17 cellular contexts compared by ENCODE assay signal in the genomic region with DNA sequence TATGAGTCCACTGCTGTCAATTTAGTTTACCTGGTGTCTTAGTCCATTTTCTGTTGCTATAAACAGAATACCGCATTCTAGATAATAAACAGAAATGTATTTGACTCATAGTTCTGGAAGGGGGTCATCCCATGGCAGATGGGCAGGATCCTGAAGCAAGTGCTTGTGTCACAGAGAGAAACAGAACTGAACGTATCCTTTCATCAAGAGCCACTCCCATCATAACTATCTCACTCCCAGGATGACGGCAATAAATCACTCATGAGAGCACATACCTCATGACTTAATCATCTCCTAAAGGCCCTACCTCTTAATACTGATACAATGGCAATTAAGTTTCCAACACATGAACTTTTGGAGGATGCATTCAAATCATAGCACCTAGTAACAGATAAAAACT.
DNase-seq lines count a peak whose midpoint lies in the region; ATAC-seq lines count a peak whose summit lies in the region.
"Had no signal": no experiment of that assay in that cellular context is flagged by ENCODE, and none has a peak within 500 bp of the region (broad histone marks: within the 10 kb centered on the region; RNA-seq: fewer than 3 reads in every experiment).

No MANE protein-coding gene starts in this region.

- CTCF ChIA-PET in activated CD4-positive, alpha-beta memory T cell treated with anti-CD3 and anti-CD28 coated beads for 36 hours (lab: Charles Lee): no interaction called here

- DNase-seq in Daoy (ENCODE audit: low read depth) (peak; percentile 39), M059J (ENCODE audit: low read depth) (peak; percentile 86), SW480 (ENCODE audit: low spot score) (peak; percentile 100), kidney glomerular epithelial cell (lab: John Stamatoyannopoulos, UW) (peak; percentile 41), amygdala (lab: John Stamatoyannopoulos, UW) (no peak)
- DNase-seq in stimulated activated effector memory CD8-positive, alpha-beta T cell treated with anti-CD3 and anti-CD28 coated beads, Interleukin-12 subunit alpha, Interleukin-12 subunit beta, amount 100 ng/mL, for 72 hours (ENCODE audit: low spot score in 2 of 2): no peak
- DNase-seq in activated CD4-positive, alpha-beta memory T cell treated with anti-CD3 and anti-CD28 coated beads for 36 hours: no peak
- DNase-seq: activated CD4-positive, alpha-beta T cell treated with anti-CD3 and anti-CD28 coated beads, Interleukin-2, amount 50 U/mL, for 4 hours; activated T-cell treated with anti-CD3 and anti-CD28 coated beads, Interleukin-2, amount 50 U/mL, for 48 hours; gastrocnemius medialis; GM23248; immature natural killer cell; NCI-H2081; stimulated activated CD4-positive, alpha-beta T cell treated with anti-CD3 and anti-CD28 coated beads, Interleukin-2, amount 100 ng/mL, for 24 hours had no signal

- H3K27me3 Mint-ChIP-seq in activated CD4-positive, alpha-beta memory T cell treated with anti-CD3 and anti-CD28 coated beads for 36 hours: no peaks in the 10 kb centered on the region

- peaks cover 23% of the 10 kb centered on the region for H3K4me1 Mint-ChIP-seq in stimulated activated effector memory CD8-positive, alpha-beta T cell treated with anti-CD3 and anti-CD28 coated beads, Interleukin-12 subunit alpha, Interleukin-12 subunit beta, amount 100 ng/mL, for 72 hours
- peaks cover 30% of the 10 kb centered on the region for H3K4me1 Mint-ChIP-seq in activated CD4-positive, alpha-beta memory T cell treated with anti-CD3 and anti-CD28 coated beads for 36 hours (ENCODE audit: low read depth)
- H3K4me1 Mint-ChIP-seq: immature natural killer cell, neural crest cell had no signal

- no peak overlapping the region for H3K27ac Mint-ChIP-seq in stimulated activated effector memory CD8-positive, alpha-beta T cell treated with anti-CD3 and anti-CD28 coated beads, Interleukin-12 subunit alpha, Interleukin-12 subunit beta, amount 100 ng/mL, for 72 hours
- no peak overlapping the region for H3K27ac Mint-ChIP-seq in activated CD4-positive, alpha-beta memory T cell treated with anti-CD3 and anti-CD28 coated beads for 36 hours
- H3K27ac Mint-ChIP-seq: immature natural killer cell had no signal

- intact Hi-C loops in activated CD4-positive, alpha-beta memory T cell treated with anti-CD3 and anti-CD28 coated beads for 36 hours (cut with micrococcal nuclease): no loop called here

- POLR2A ChIA-PET in activated CD4-positive, alpha-beta memory T cell treated with anti-CD3 and anti-CD28 coated beads for 36 hours (lab: Charles Lee): no interaction called here

- no peak for ATAC-seq in stimulated activated effector memory CD8-positive, alpha-beta T cell treated with anti-CD3 and anti-CD28 coated beads, Interleukin-12 subunit alpha, Interleukin-12 subunit beta, amount 100 ng/mL, for 72 hours
- no peak for ATAC-seq in HG03097 (IDR thresholded peaks at IDR 0.05; ENCODE audit: low FRiP score, unreplicated experiment)
- ATAC-seq: gastrocnemius medialis had no signal

- no peak overlapping the region for H3K4me3 Mint-ChIP-seq in stimulated activated effector memory CD8-positive, alpha-beta T cell treated with anti-CD3 and anti-CD28 coated beads, Interleukin-12 subunit alpha, Interleukin-12 subunit beta, amount 100 ng/mL, for 72 hours
- no peak overlapping the region for H3K4me3 Mint-ChIP-seq in activated CD4-positive, alpha-beta memory T cell treated with anti-CD3 and anti-CD28 coated beads for 36 hours
- H3K4me3 Mint-ChIP-seq: immature natural killer cell, mesothelial cell of epicardium, neural crest cell had no signal

- H3K9me3 Mint-ChIP-seq in stimulated activated effector memory CD8-positive, alpha-beta T cell treated with anti-CD3 and anti-CD28 coated beads, Interleukin-12 subunit alpha, Interleukin-12 subunit beta, amount 100 ng/mL, for 72 hours: peaks cover 2% of the 10 kb centered on the region
- H3K9me3 Mint-ChIP-seq in activated CD4-positive, alpha-beta memory T cell treated with anti-CD3 and anti-CD28 coated beads for 36 hours: no peaks in the 10 kb centered on the region

- peaks cover 9% of the 10 kb centered on the region for H3K36me3 Mint-ChIP-seq in stimulated activated effector memory CD8-positive, alpha-beta T cell treated with anti-CD3 and anti-CD28 coated beads, Interleukin-12 subunit alpha, Interleukin-12 subunit beta, amount 100 ng/mL, for 72 hours
- peaks cover 20% of the 10 kb centered on the region for H3K36me3 Mint-ChIP-seq in activated CD4-positive, alpha-beta memory T cell treated with anti-CD3 and anti-CD28 coated beads for 36 hours
- H3K36me3 Mint-ChIP-seq: immature natural killer cell had no signal

Comparison
In these comparisons a context has a peak if more than half of its experiments do, and no peak if none do; other contexts are left out.
1. DNase-seq: peak in Daoy (single experiment), M059J (single experiment), SW480 (single experiment) and kidney glomerular epithelial cell (single experiment); none in stimulated activated effector memory CD8-positive, alpha-beta T cell treated with anti-CD3 and anti-CD28 coated beads, Interleukin-12 subunit alpha, Interleukin-12 subunit beta, amount 100 ng/mL, for 72 hours (0 of 2), activated CD4-positive, alpha-beta memory T cell treated with anti-CD3 and anti-CD28 coated beads for 36 hours (single experiment) and amygdala (0 of 56).